ENCODE assay signal across 36 cellular contexts in genomic region chr2:222055328-222055727, GRCh38.
DNase-seq lines count a peak whose midpoint lies in the region; FAIRE-seq and TF ChIP-seq lines count a peak whose summit lies in the region.
"Had no signal": no experiment of that assay in that cellular context is flagged by ENCODE, and none has a peak within 500 bp of the region (broad histone marks: within the 10 kb centered on the region; RNA-seq: fewer than 3 reads in every experiment).

No MANE protein-coding gene starts in this region.

- no peak overlapping the region for H4K5ac ChIP-seq in mesendoderm (ENCODE audit: low read length)

- H3K23ac ChIP-seq in mesendoderm (ENCODE audit: low read length), result no peak overlapping the region

- 0 to 7% methylated on average over 2 to 4 of the region's 4 CpGs for WGBS in endodermal cell (ENCODE audit: insufficient coverage in 1 of 2, insufficient read length in 1 of 2), 2 experiments
- WGBS in mesendoderm (ENCODE audit: extremely low coverage, insufficient coverage, low lambda C conversion rate), result no CpG with 5 or more reads among the region's 4 CpGs

- no peak overlapping the region for H3K4me3 ChIP-seq in endodermal cell (ENCODE audit: low read length)
- H3K4me3 ChIP-seq in mesendoderm (ENCODE audit: low read length), result no peak overlapping the region
- H3K4me3 ChIP-seq in neural progenitor cell, result no peak overlapping the region
- H3K4me3 ChIP-seq: A549; BLaER1; BLaER1 treated with 17β-estradiol and CSF1 and Interleukin-3, amounts not matched to agents 10 nM and 100 nM had no signal

- H3K9me3 Mint-ChIP-seq in endodermal cell, result no peaks in the 10 kb centered on the region
- no peaks in the 10 kb centered on the region for H3K9me3 Mint-ChIP-seq in neural progenitor cell
- H3K9me3 Mint-ChIP-seq: CD14-positive monocyte; CD4-positive, alpha-beta memory T cell; CD4-positive, alpha-beta T cell; CD8-positive, alpha-beta memory T cell; CD8-positive, alpha-beta T cell had no signal

- no peak overlapping the region for H4K8ac ChIP-seq in mesendoderm (ENCODE audit: low read depth, low read length)

- H3K4me1 ChIP-seq in endodermal cell (ENCODE audit: control insufficient read depth, insufficient read depth, low read length) (peaks cover 3% of the 10 kb centered on the region), mesendoderm (ENCODE audit: control insufficient read depth, low read depth, low read length) (peaks cover 2% of the 10 kb centered on the region), neural progenitor cell (peaks cover 60% of the 10 kb centered on the region)
- H3K4me1 ChIP-seq: A549, BE2C, BLaER1, Caco-2 had no signal

- H3K36me3 Mint-ChIP-seq in endodermal cell (ENCODE audit: low read depth), result no peaks in the 10 kb centered on the region
- no peaks in the 10 kb centered on the region for H3K36me3 Mint-ChIP-seq in neural progenitor cell
- H3K36me3 Mint-ChIP-seq: CD14-positive monocyte; CD4-positive, alpha-beta memory T cell; CD4-positive, CD25-positive, alpha-beta regulatory T cell; CD8-positive, alpha-beta memory T cell; CD8-positive, alpha-beta T cell had no signal

- H3K4ac ChIP-seq in mesendoderm (ENCODE audit: low read depth, low read length), result no peak overlapping the region

- H3F3A ChIP-seq in neural progenitor cell (ENCODE audit: low read depth), result peaks cover 46% of the 10 kb centered on the region

- H2BK120ac ChIP-seq in mesendoderm (ENCODE audit: low read depth, low read length), result no peak overlapping the region

- H3K27ac ChIP-seq in endodermal cell (ENCODE audit: low read depth, low read length) (no peak overlapping the region), mesendoderm (ENCODE audit: low read depth, low read length) (no peak overlapping the region), neural progenitor cell (no peak overlapping the region)
- H3K27ac ChIP-seq: 22Rv1; A549; BLaER1; BLaER1 treated with 17β-estradiol and CSF1 and Interleukin-3, amounts not matched to agents 10 nM and 100 nM; C4-2B had no signal

- no peak overlapping the region for H3K18ac ChIP-seq in mesendoderm (ENCODE audit: low read length)

- DNase-seq in ELF-1 (ENCODE audit: low read depth, low spot score) (peak; percentile 52), endodermal cell (peak; percentile 66), mesendoderm (peak; percentile 54), neural progenitor cell (ENCODE audit: low spot score) (peak; percentile 17), DMS 273 (lab: John Stamatoyannopoulos, UW; ENCODE audit: unreplicated experiment) (no peak), pons (ENCODE audit: low spot score) (no peak), SIG-M5 (lab: John Stamatoyannopoulos, UW) (no peak), RCC 7860 (ENCODE audit: low spot score) (no peak)
- DNase-seq: 8988T; ACHN; AML-193; BE2C; C1 segment of cervical spinal cord; Caco-2; Calu3; CD4-positive, alpha-beta memory T cell; CD4-positive, alpha-beta T cell; CD4-positive, CD25-positive, alpha-beta regulatory T cell; CD8-positive, alpha-beta memory T cell; CD8-positive, alpha-beta T cell; COR-L47; DMS 273 treated with DMSO at 0.1 percent for 48 hours; DMS153; DMS53; DMS79; DMS79 treated with DMSO at 0.1 percent for 48 hours; DND-41 had no signal

- H3K9ac ChIP-seq in endodermal cell (ENCODE audit: extremely low read depth, low read length, poor library complexity, severe bottlenecking), result no peak overlapping the region
- no peak overlapping the region for H3K9ac ChIP-seq in mesendoderm (ENCODE audit: low read length)
- H3K9ac ChIP-seq in neural progenitor cell, result no peak overlapping the region
- H3K9ac ChIP-seq: BLaER1; BLaER1 treated with 17β-estradiol and CSF1 and Interleukin-3, amounts not matched to agents 10 nM and 100 nM had no signal

- H2BK15ac ChIP-seq in mesendoderm (replicated peaks; ENCODE audit: low read depth), result no peak overlapping the region

- peaks cover 87% of the 10 kb centered on the region for H3K27me3 ChIP-seq in endodermal cell (ENCODE audit: control insufficient read depth, insufficient read depth, low read length, poor library complexity, severe bottlenecking)
- H3K27me3 ChIP-seq in mesendoderm (ENCODE audit: insufficient read depth, low read length, poor library complexity), result peaks cover 2% of the 10 kb centered on the region
- H3K27me3 ChIP-seq in neural progenitor cell, result peaks cover 35% of the 10 kb centered on the region
- H3K27me3 ChIP-seq: BLaER1; BLaER1 treated with 17β-estradiol and CSF1 and Interleukin-3, amounts not matched to agents 10 nM and 100 nM had no signal

- H3K79me1 ChIP-seq in mesendoderm (ENCODE audit: low read length), result no peaks in the 10 kb centered on the region

- H3K36me3 ChIP-seq in endodermal cell (ENCODE audit: control insufficient read depth, insufficient read depth, low read length) (no peaks in the 10 kb centered on the region), mesendoderm (ENCODE audit: control insufficient read depth, insufficient read depth, low read length) (no peaks in the 10 kb centered on the region), neural progenitor cell (no peaks in the 10 kb centered on the region)
- H3K36me3 ChIP-seq: BE2C; BLaER1; BLaER1 treated with 17β-estradiol and CSF1 and Interleukin-3, amounts not matched to agents 10 nM and 100 nM had no signal

- H3K4me3 Mint-ChIP-seq in endodermal cell, result no peak overlapping the region
- no peak overlapping the region for H3K4me3 Mint-ChIP-seq in neural progenitor cell
- H3K4me3 Mint-ChIP-seq: B cell; CD4-positive, alpha-beta memory T cell; CD4-positive, alpha-beta T cell; CD4-positive, CD25-positive, alpha-beta regulatory T cell; CD8-positive, alpha-beta memory T cell; CD8-positive, alpha-beta T cell had no signal

- no peaks in the 10 kb centered on the region for H3K79me2 ChIP-seq in mesendoderm (ENCODE audit: control insufficient read depth, insufficient read depth, low read length)
- no peaks in the 10 kb centered on the region for H3K79me2 ChIP-seq in neural progenitor cell (ENCODE audit: low read depth)

- H3K27me3 Mint-ChIP-seq in endodermal cell (ENCODE audit: insufficient read depth) (peaks cover 95% of the 10 kb centered on the region), neural progenitor cell (ENCODE audit: insufficient read depth, low read depth) (peaks cover 11% of the 10 kb centered on the region)

- no peak overlapping the region for H2AFZ ChIP-seq in neural progenitor cell (replicated peaks)

- H3K4me2 ChIP-seq in mesendoderm (ENCODE audit: low read length), result no peak overlapping the region
- no peak overlapping the region for H3K4me2 ChIP-seq in neural progenitor cell
- H3K4me2 ChIP-seq: A549; BLaER1; BLaER1 treated with 17β-estradiol and CSF1 and Interleukin-3, amounts not matched to agents 10 nM and 100 nM had no signal

- no peak overlapping the region for H2BK5ac ChIP-seq in mesendoderm (ENCODE audit: low read length)

- H4K20me1 ChIP-seq in neural progenitor cell (ENCODE audit: low read depth), result no peaks in the 10 kb centered on the region
- H4K20me1 ChIP-seq: BLaER1; BLaER1 treated with 17β-estradiol and CSF1 and Interleukin-3, amounts not matched to agents 10 nM and 100 nM had no signal

- TF ChIP-seq CTCF in endodermal cell (conservative IDR thresholded peaks at IDR 0.05), result no peak
- TF ChIP-seq CTCF in neural progenitor cell (IDR thresholded peaks at IDR 0.05), result no peak

- no peak overlapping the region for H2AK5ac ChIP-seq in mesendoderm (ENCODE audit: low read length)

- no peak overlapping the region for H3K56ac ChIP-seq in mesendoderm (ENCODE audit: low read length)

- no peak overlapping the region for H3K27ac Mint-ChIP-seq in endodermal cell
- H3K27ac Mint-ChIP-seq in neural progenitor cell, result no peak overlapping the region
- H3K27ac Mint-ChIP-seq: B cell; CD14-positive monocyte; CD4-positive, alpha-beta memory T cell; CD4-positive, alpha-beta T cell; CD4-positive, CD25-positive, alpha-beta regulatory T cell; CD8-positive, alpha-beta memory T cell; CD8-positive, alpha-beta T cell had no signal

- FAIRE-seq in RCC 7860 (lab: Jason Lieb, UNC), result no peak
- FAIRE-seq: A204.1, A549, D721Med had no signal

- no peaks in the 10 kb centered on the region for H3K9me3 ChIP-seq in endodermal cell (ENCODE audit: control insufficient read depth, low read length)
- no peaks in the 10 kb centered on the region for H3K9me3 ChIP-seq in neural progenitor cell (ENCODE audit: low read depth)
- H3K9me3 ChIP-seq: A549; BE2C; BLaER1; BLaER1 treated with 17β-estradiol and CSF1 and Interleukin-3, amounts not matched to agents 10 nM and 100 nM; Caco-2 had no signal

- H3K4me1 Mint-ChIP-seq in endodermal cell (peaks cover 43% of the 10 kb centered on the region), neural progenitor cell (peaks cover 40% of the 10 kb centered on the region)
- H3K4me1 Mint-ChIP-seq: B cell; CD14-positive monocyte; CD4-positive, alpha-beta memory T cell; CD4-positive, CD25-positive, alpha-beta regulatory T cell; CD8-positive, alpha-beta memory T cell had no signal

Comparison
In these comparisons a context has a peak if more than half of its experiments do, and no peak if none do; other contexts are left out.
1. DNase-seq: peak in ELF-1 (single experiment), endodermal cell (single experiment), mesendoderm (single experiment) and neural progenitor cell (single experiment); none in DMS 273 (single experiment), pons (single experiment), SIG-M5 (single experiment) and RCC 7860 (single experiment).